Comparison of ENCODE assay signal across 18 cellular contexts in the genomic region with DNA sequence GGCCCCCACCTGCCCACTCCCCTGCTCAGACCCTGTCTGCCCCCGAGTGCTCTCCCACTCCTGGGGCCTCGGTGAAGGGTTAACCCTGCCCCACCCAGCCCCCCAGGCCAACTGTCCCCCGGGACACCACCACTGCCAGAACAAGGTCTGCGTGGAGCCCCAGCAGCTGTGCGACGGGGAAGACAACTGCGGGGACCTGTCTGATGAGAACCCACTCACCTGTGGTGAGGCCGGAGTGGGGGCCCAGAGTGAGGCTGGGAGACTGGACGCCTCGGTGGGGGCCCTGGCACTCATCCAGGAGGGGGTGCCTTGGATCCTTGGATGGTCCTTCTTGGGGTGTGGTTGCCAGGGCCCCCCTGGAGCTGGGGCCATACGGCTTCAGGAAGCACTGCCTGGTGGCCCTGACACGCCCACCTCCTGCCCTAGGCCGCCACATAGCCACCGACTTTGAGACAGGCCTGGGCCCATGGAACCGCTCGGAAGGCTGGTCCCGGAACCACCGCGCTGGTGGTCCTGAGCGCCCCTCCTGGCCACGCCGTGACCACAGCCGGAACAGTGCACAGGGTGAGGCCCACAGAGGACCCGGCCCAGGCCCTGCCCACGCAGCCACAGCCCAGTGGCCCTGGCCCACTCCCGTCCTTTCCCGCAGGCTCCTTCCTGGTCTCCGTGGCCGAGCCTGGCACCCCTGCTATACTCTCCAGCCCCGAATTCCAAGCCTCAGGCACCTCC. TPM values are rescaled to one million over a fixed set of nuclear protein-coding genes. Genes with fewer than 3 reads are reported as not detected.
DNase-seq lines count a peak whose midpoint lies in the region; ATAC-seq and TF ChIP-seq lines count a peak whose summit lies in the region.
"Had no signal": no experiment of that assay in that cellular context is flagged by ENCODE, and none has a peak within 500 bp of the region (broad histone marks: within the 10 kb centered on the region; RNA-seq: fewer than 3 reads in every experiment).

No MANE protein-coding gene starts in this region.

- no peak overlapping the region for H3K27ac Mint-ChIP-seq in activated naive CD4-positive, alpha-beta T cell treated with anti-CD3 and anti-CD28 coated beads for 36 hours
- no peak overlapping the region for H3K27ac Mint-ChIP-seq in glutamatergic neuron (ENCODE audit: unreplicated experiment)
- H3K27ac Mint-ChIP-seq: brain; CD8-positive, alpha-beta memory T cell; neural progenitor cell had no signal

- TF ChIP-seq CTCF in glutamatergic neuron (IDR thresholded peaks at IDR 0.05; ENCODE audit: partially characterized antibody, unreplicated experiment), result no peak
- TF ChIP-seq CTCF in foreskin fibroblast (IDR thresholded peaks at IDR 0.05; ENCODE audit: low read depth, low read length), result no peak
- TF ChIP-seq CTCF in GM10266 (IDR thresholded peaks at IDR 0.05; ENCODE audit: control insufficient read depth, insufficient read depth, low read depth, missing control alignments), result no peak

- H3K4me3 Mint-ChIP-seq in activated naive CD4-positive, alpha-beta T cell treated with anti-CD3 and anti-CD28 coated beads for 36 hours, result no peak overlapping the region
- H3K4me3 Mint-ChIP-seq in glutamatergic neuron (ENCODE audit: unreplicated experiment), result no peak overlapping the region
- H3K4me3 Mint-ChIP-seq: brain; CD8-positive, alpha-beta memory T cell; neural progenitor cell had no signal

- intact Hi-C loops in activated naive CD4-positive, alpha-beta T cell treated with anti-CD3 and anti-CD28 coated beads for 36 hours (cut with micrococcal nuclease), result no loop called here
- intact Hi-C loops in sciatic nerve (cut with DNase I), result no loop called here

- ATAC-seq in sciatic nerve, result no peak
- ATAC-seq: activated naive CD4-positive, alpha-beta T cell treated with anti-CD3 and anti-CD28 coated beads, Interleukin-2, amount 50 U/mL, for 72 hours had no signal

- H3K27me3 Mint-ChIP-seq in activated naive CD4-positive, alpha-beta T cell treated with anti-CD3 and anti-CD28 coated beads for 36 hours (ENCODE audit: low read depth), result no peaks in the 10 kb centered on the region
- H3K27me3 Mint-ChIP-seq in glutamatergic neuron (ENCODE audit: unreplicated experiment), result peaks cover 5% of the 10 kb centered on the region
- H3K27me3 Mint-ChIP-seq: brain had no signal

- CTCF ChIA-PET in activated naive CD4-positive, alpha-beta T cell treated with anti-CD3 and anti-CD28 coated beads for 36 hours (lab: Charles Lee), result no interaction called here

- H3K36me3 Mint-ChIP-seq in activated naive CD4-positive, alpha-beta T cell treated with anti-CD3 and anti-CD28 coated beads for 36 hours (ENCODE audit: low read depth), result peaks cover 2% of the 10 kb centered on the region
- H3K36me3 Mint-ChIP-seq in glutamatergic neuron (ENCODE audit: unreplicated experiment), result no peaks in the 10 kb centered on the region
- H3K36me3 Mint-ChIP-seq: brain, neural progenitor cell had no signal

- no peaks in the 10 kb centered on the region for H3K9me3 Mint-ChIP-seq in activated naive CD4-positive, alpha-beta T cell treated with anti-CD3 and anti-CD28 coated beads for 36 hours
- H3K9me3 Mint-ChIP-seq in glutamatergic neuron (ENCODE audit: unreplicated experiment), result peaks cover 1% of the 10 kb centered on the region
- H3K9me3 Mint-ChIP-seq: activated naive CD4-positive, alpha-beta T cell treated with anti-CD3 and anti-CD28 coated beads, Interleukin-2, amount 50 U/mL, for 72 hours; brain; CD8-positive, alpha-beta memory T cell; neural progenitor cell had no signal

- H3K4me1 Mint-ChIP-seq in activated naive CD4-positive, alpha-beta T cell treated with anti-CD3 and anti-CD28 coated beads for 36 hours (ENCODE audit: low read depth), result peaks cover 4% of the 10 kb centered on the region
- H3K4me1 Mint-ChIP-seq in glutamatergic neuron (ENCODE audit: low read depth, unreplicated experiment), result peaks cover 2% of the 10 kb centered on the region
- H3K4me1 Mint-ChIP-seq: neural progenitor cell had no signal

- H3K4me3 ChIP-seq in foreskin fibroblast (ENCODE audit: low read depth in 1 of 2, low read length in 2 of 2), result no peak overlapping the region
- H3K4me3 ChIP-seq: dorsolateral prefrontal cortex, neural progenitor cell, vagina had no signal

- DNase-seq in activated naive CD4-positive, alpha-beta T cell treated with anti-CD3 and anti-CD28 coated beads for 36 hours, result peak; percentile 3
- no peak for DNase-seq in activated naive CD4-positive, alpha-beta T cell treated with Interleukin-2 at 50 U/mL for 16 hours
- DNase-seq in glutamatergic neuron, result peak; percentile 18
- DNase-seq in sciatic nerve (ENCODE audit: low spot score), result peak; percentile 65
- no peak for DNase-seq in foreskin fibroblast
- DNase-seq in GM10266 (ENCODE audit: extremely low spot score), result no peak
- DNase-seq: activated CD4-positive, CD25-positive, alpha-beta regulatory T cell treated with anti-CD3 and anti-CD28 coated beads, Interleukin-2, amount 50 U/mL, for 72 hours; DND-41; mesendoderm; NCI-H1930; NCI-H510A; stimulated activated CD4-positive, alpha-beta T cell treated with anti-CD3 and anti-CD28 coated beads, Interleukin-1b, Interleukin-23, amount 100 ng/mL, for 48 hours had no signal

RNA-seq across cellular contexts. Expression of gene MAMDC4, which starts 2.1 kb away (rescaled TPM):
- total RNA-seq in activated naive CD4-positive, alpha-beta T cell treated with anti-CD3 and anti-CD28 coated beads for 36 hours, result 10 to 100 TPM; 15.9 to 16.1 TPM
- 17.6 TPM for total RNA-seq in glutamatergic neuron (ENCODE audit: unreplicated experiment)
- 3.0 TPM for total RNA-seq in sciatic nerve

RNA-seq across cellular contexts. Expression of gene PHPT1, which starts 5.1 kb away (rescaled TPM):
- 100 to 1,000 TPM; 110 to 116 TPM for total RNA-seq in activated naive CD4-positive, alpha-beta T cell treated with anti-CD3 and anti-CD28 coated beads for 36 hours
- total RNA-seq in glutamatergic neuron (ENCODE audit: unreplicated experiment) (101 TPM), sciatic nerve (76.4 TPM)

RNA-seq across cellular contexts. Expression of gene EDF1, which starts 11.8 kb away (rescaled TPM):
- 100 to 1,000 TPM; 259 to 288 TPM for total RNA-seq in activated naive CD4-positive, alpha-beta T cell treated with anti-CD3 and anti-CD28 coated beads for 36 hours
- 343 TPM for total RNA-seq in glutamatergic neuron (ENCODE audit: unreplicated experiment)
- 201 TPM for total RNA-seq in sciatic nerve

RNA-seq across cellular contexts. Expression of gene AJM1, which starts 12.0 kb away (rescaled TPM):
- 1 to 10 TPM; 1.7 to 2.0 TPM for total RNA-seq in activated naive CD4-positive, alpha-beta T cell treated with anti-CD3 and anti-CD28 coated beads for 36 hours
- total RNA-seq in glutamatergic neuron (ENCODE audit: unreplicated experiment) (15.3 TPM), sciatic nerve (3.1 TPM)

RNA-seq across cellular contexts. Expression of gene TRAF2, which starts 32.0 kb away (rescaled TPM):
- total RNA-seq in activated naive CD4-positive, alpha-beta T cell treated with anti-CD3 and anti-CD28 coated beads for 36 hours, result 10 to 100 TPM; 39.7 to 41.8 TPM
- total RNA-seq in glutamatergic neuron (ENCODE audit: unreplicated experiment) (27.3 TPM), sciatic nerve (17.0 TPM)

Comparison
In these comparisons a context has a peak if more than half of its experiments do, and no peak if none do; other contexts are left out.
1. DNase-seq: peak in activated naive CD4-positive, alpha-beta T cell treated with anti-CD3 and anti-CD28 coated beads for 36 hours (single experiment), glutamatergic neuron (single experiment) and sciatic nerve (single experiment); none in activated naive CD4-positive, alpha-beta T cell treated with Interleukin-2 at 50 U/mL for 16 hours (single experiment), foreskin fibroblast (0 of 2) and GM10266 (single experiment).